In the genomic region with DNA sequence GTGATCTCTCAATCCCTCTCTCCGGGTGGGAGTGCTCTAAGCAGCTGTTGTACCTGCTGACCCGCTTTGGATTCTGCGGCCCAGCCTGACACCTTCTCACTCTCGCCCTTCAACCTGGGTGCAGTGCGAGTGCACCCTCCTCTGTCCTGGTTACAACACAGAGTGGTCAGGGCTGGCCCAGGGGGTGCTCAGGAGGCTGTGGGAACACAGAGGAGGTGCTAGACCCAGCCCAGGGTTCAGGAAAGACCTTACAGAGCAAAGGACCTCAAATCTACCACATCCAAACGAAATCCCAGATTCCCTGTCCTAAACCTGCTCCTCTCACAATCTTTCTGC, we compare ENCODE assay signal across 8 cellular contexts. TPM values are rescaled to one million over a fixed set of nuclear protein-coding genes. Genes with fewer than 3 reads are reported as not detected.
A peak's percentile ranks its signal among the peaks of the same experiment; 100 is the strongest.
DNase-seq lines count a peak whose midpoint lies in the region; ATAC-seq, FAIRE-seq and TF ChIP-seq lines count a peak whose summit lies in the region.

No MANE protein-coding gene starts in this region.

- H3K36me3 ChIP-seq in keratinocyte (ENCODE audit: control insufficient read depth in 2 of 2, extremely low read depth in 1 of 2, insufficient read depth in 2 of 2, low read length in 2 of 2) (no peaks in the 10 kb centered on the region), thoracic aorta (no peaks in the 10 kb centered on the region)

- ATAC-seq in activated naive CD8-positive, alpha-beta T cell treated with anti-CD3 and anti-CD28 coated beads, Interleukin-2, amount 10 ng/mL, durations not matched to agents 7 days and 5 days (ENCODE audit: low read depth): no peak
- ATAC-seq in thoracic aorta (ENCODE audit: insufficient number of reproducible peaks, low FRiP score, low read depth): no peak

- peak overlapping the region; percentile 70 for H3K9ac ChIP-seq in keratinocyte (ENCODE audit: control insufficient read depth, extremely low read depth, insufficient read depth, low read length)

- H3K9me3 Mint-ChIP-seq in activated CD4-positive, alpha-beta T cell treated with anti-CD3 and anti-CD28 coated beads, Interleukin-2, amount 10 ng/mL, durations not matched to agents 7 days and 5 days: peaks cover 8% of the 10 kb centered on the region
- H3K9me3 Mint-ChIP-seq in activated naive CD8-positive, alpha-beta T cell treated with anti-CD3 and anti-CD28 coated beads, Interleukin-2, amount 10 ng/mL, durations not matched to agents 7 days and 5 days: peaks cover 2% of the 10 kb centered on the region

- peaks cover 10% of the 10 kb centered on the region for H3K4me1 ChIP-seq in keratinocyte (ENCODE audit: control insufficient read depth, extremely low read depth, insufficient read depth, low read length)
- H3K4me1 ChIP-seq in thoracic aorta (ENCODE audit: control insufficient read depth in 1 of 2, low read depth in 2 of 2): peaks cover 7 to 16% of the 10 kb centered on the region in 2 donors

- H3K36me3 Mint-ChIP-seq in activated CD4-positive, alpha-beta T cell treated with anti-CD3 and anti-CD28 coated beads, Interleukin-2, amount 10 ng/mL, durations not matched to agents 7 days and 5 days (ENCODE audit: low read depth): peaks cover 8% of the 10 kb centered on the region
- H3K36me3 Mint-ChIP-seq in activated naive CD8-positive, alpha-beta T cell treated with anti-CD3 and anti-CD28 coated beads, Interleukin-2, amount 10 ng/mL, durations not matched to agents 7 days and 5 days: peaks cover 3% of the 10 kb centered on the region

- H3K27ac Mint-ChIP-seq in activated CD4-positive, alpha-beta T cell treated with anti-CD3 and anti-CD28 coated beads, Interleukin-2, amount 10 ng/mL, durations not matched to agents 7 days and 5 days: peak overlapping the region; percentile 93
- peak overlapping the region; percentile 53 for H3K27ac Mint-ChIP-seq in activated naive CD8-positive, alpha-beta T cell treated with anti-CD3 and anti-CD28 coated beads, Interleukin-2, amount 10 ng/mL, durations not matched to agents 7 days and 5 days

- H3K9me1 ChIP-seq in keratinocyte (ENCODE audit: control insufficient read depth, extremely low read depth, insufficient read depth, low read length): no peaks in the 10 kb centered on the region

- H4K20me1 ChIP-seq in keratinocyte (ENCODE audit: control insufficient read depth, extremely low read depth, insufficient read depth, low read length): no peaks in the 10 kb centered on the region

- H3K27me3 ChIP-seq in keratinocyte (ENCODE audit: control insufficient read depth, extremely low read depth, insufficient read depth, low read length): no peaks in the 10 kb centered on the region
- H3K27me3 ChIP-seq in thoracic aorta (replicated peaks; ENCODE audit: insufficient read depth): no peaks in the 10 kb centered on the region

- dilution Hi-C loops in keratinocyte (cut with MboI; ENCODE audit: extremely low pct_ligation_motif_present, low sequenced_read_pairs): no loop called here

- DNase-seq in activated CD4-positive, alpha-beta T cell treated with anti-CD3 and anti-CD28 coated beads, Interleukin-2, amount 10 ng/mL, durations not matched to agents 7 days and 5 days: no peak
- no peak for DNase-seq in activated CD4-positive, alpha-beta T cell treated with anti-CD3 and anti-CD28 coated beads, Interleukin-2, amount 50 U/mL, for 1 hour
- DNase-seq in activated naive CD8-positive, alpha-beta T cell treated with anti-CD3 and anti-CD28 coated beads, Interleukin-2, amount 10 ng/mL, durations not matched to agents 7 days and 5 days: no peak
- DNase-seq in keratinocyte (ENCODE audit: low read depth, low spot score) (no peak), thoracic aorta (ENCODE audit: low spot score) (no peak), SKM-1 (lab: John Stamatoyannopoulos, UW; ENCODE audit: unreplicated experiment) (no peak), HT-29 (ENCODE audit: low spot score) (no peak), ureter (ENCODE audit: low spot score) (no peak)

- peak overlapping the region; percentile 91 for H3K4me3 Mint-ChIP-seq in activated CD4-positive, alpha-beta T cell treated with anti-CD3 and anti-CD28 coated beads, Interleukin-2, amount 10 ng/mL, durations not matched to agents 7 days and 5 days
- peak overlapping the region; percentile 90 for H3K4me3 Mint-ChIP-seq in activated naive CD8-positive, alpha-beta T cell treated with anti-CD3 and anti-CD28 coated beads, Interleukin-2, amount 10 ng/mL, durations not matched to agents 7 days and 5 days

- peak overlapping the region; percentile 33 for H3K27ac ChIP-seq in keratinocyte (ENCODE audit: control insufficient read depth, insufficient read depth, low read length)
- H3K27ac ChIP-seq in thoracic aorta: no peak overlapping the region

- H3K79me2 ChIP-seq in keratinocyte (ENCODE audit: control insufficient read depth, insufficient read depth, low read length): no peaks in the 10 kb centered on the region

- peaks cover 1% of the 10 kb centered on the region for H3K27me3 Mint-ChIP-seq in activated CD4-positive, alpha-beta T cell treated with anti-CD3 and anti-CD28 coated beads, Interleukin-2, amount 10 ng/mL, durations not matched to agents 7 days and 5 days
- H3K27me3 Mint-ChIP-seq in activated naive CD8-positive, alpha-beta T cell treated with anti-CD3 and anti-CD28 coated beads, Interleukin-2, amount 10 ng/mL, durations not matched to agents 7 days and 5 days: no peaks in the 10 kb centered on the region

- CTCF ChIA-PET in activated CD4-positive, alpha-beta T cell treated with anti-CD3 and anti-CD28 coated beads, Interleukin-2, amount 10 ng/mL, durations not matched to agents 7 days and 5 days (lab: Charles Lee): interaction anchor here (1.3 to 2.2 kb wide), 2 partner anchors 24 to 109 kb away, joined by 3 to 6 read pairs; a partner anchor contains a TSS

- no peak for FAIRE-seq in keratinocyte (lab: Jason Lieb, UNC)

- H3K9me3 ChIP-seq in keratinocyte (ENCODE audit: control insufficient read depth, low read depth, low read length) (no peaks in the 10 kb centered on the region), thoracic aorta (no peaks in the 10 kb centered on the region)

- no peak for TF ChIP-seq CTCF in keratinocyte (optimal IDR thresholded peaks at IDR 0.05 in 1 of 3, IDR thresholded peaks at IDR 0.05 in 1 of 3, conservative IDR thresholded peaks at IDR 0.05 in 1 of 3; ENCODE audit: extremely low read depth in 1 of 3, insufficient read depth in 2 of 3, low read length in 3 of 3)
- no peak for TF ChIP-seq CTCF in thoracic aorta (IDR thresholded peaks at IDR 0.05)

- peak overlapping the region; percentile 75 for H3K4me2 ChIP-seq in keratinocyte (ENCODE audit: control insufficient read depth, extremely low read depth, insufficient read depth, low read depth, low read length)

- H3K4me1 Mint-ChIP-seq in activated CD4-positive, alpha-beta T cell treated with anti-CD3 and anti-CD28 coated beads, Interleukin-2, amount 10 ng/mL, durations not matched to agents 7 days and 5 days: peaks cover 22% of the 10 kb centered on the region
- H3K4me1 Mint-ChIP-seq in activated naive CD8-positive, alpha-beta T cell treated with anti-CD3 and anti-CD28 coated beads, Interleukin-2, amount 10 ng/mL, durations not matched to agents 7 days and 5 days: peaks cover 9% of the 10 kb centered on the region

- H3K4me3 ChIP-seq in keratinocyte (ENCODE audit: control insufficient read depth in 2 of 3, extremely low read depth in 1 of 3, insufficient read depth in 2 of 3, low read depth in 1 of 3, low read length in 3 of 3) (peak overlapping the region; percentile 51 to 71 (median 70)), thoracic aorta (peak overlapping the region; percentile 83)

- POLR2A ChIA-PET in activated CD4-positive, alpha-beta T cell treated with anti-CD3 and anti-CD28 coated beads, Interleukin-2, amount 10 ng/mL, durations not matched to agents 7 days and 5 days (lab: Charles Lee): no interaction called here
- POLR2A ChIA-PET in activated naive CD8-positive, alpha-beta T cell treated with anti-CD3 and anti-CD28 coated beads, Interleukin-2, amount 10 ng/mL, durations not matched to agents 7 days and 5 days (lab: Charles Lee): interaction anchor here (1.1 to 1.3 kb wide), 2 partner anchors 22 to 109 kb away, joined by 3 read pairs; no protein-coding TSS in a partner anchor

- H2AFZ ChIP-seq in keratinocyte (ENCODE audit: control insufficient read depth, low read length): peak overlapping the region; percentile 99

RNA-seq across cellular contexts. Expression of a gene that starts 23.7 kb away (rescaled TPM):
- total RNA-seq in activated CD4-positive, alpha-beta T cell treated with anti-CD3 and anti-CD28 coated beads, Interleukin-2, amount 10 ng/mL, durations not matched to agents 7 days and 5 days: 1 to 10 TPM; 7.3 to 7.4 TPM
- total RNA-seq in activated naive CD8-positive, alpha-beta T cell treated with anti-CD3 and anti-CD28 coated beads, Interleukin-2, amount 10 ng/mL, durations not matched to agents 7 days and 5 days: 10 to 100 TPM in 1 of 2 experiments, 1 to 10 TPM in 1; 9.5 to 15.6 TPM
- polyA plus RNA-seq in keratinocyte: 2.3 to 3.8 TPM (median 3.2 TPM) in 3 replicates
- 2.5 TPM for polyA plus RNA-seq in keratinocyte (2011; ENCODE audit: low read depth)
- polyA plus RNA-seq in keratinocyte (2011; cell fraction: cytosol; rRNA removed): 1.4 and 3.0 TPM in 2 replicates
- 5.5 and 7.0 TPM in 2 replicates for polyA plus RNA-seq in keratinocyte (2011; cell fraction: nucleus; rRNA removed)
- 1.8 and 3.5 TPM in 2 replicates for polyA plus RNA-seq in keratinocyte (2012; ENCODE audit: low replicate concordance)
- polyA minus RNA-seq in keratinocyte: 6.1 to 6.9 TPM (median 6.7 TPM) in 3 replicates
- 2.5 TPM for polyA minus RNA-seq in keratinocyte (2011; cell fraction: cytosol; rRNA and poly(A)+ RNA removed)
- 3.1 and 7.0 TPM in 2 replicates for polyA minus RNA-seq in keratinocyte (2011; cell fraction: nucleus; rRNA and poly(A)+ RNA removed)
- total RNA-seq in thoracic aorta (10 to 100 TPM in 1 of 2 donors, 1 to 10 TPM in 1; 6.6 to 15.6 TPM), ureter (16.0 TPM)
- total RNA-seq in HT-29 (2014; rRNA removed; shearing (Covaris generic)): 1.1 and 1.8 TPM in 2 replicates

RNA-seq across cellular contexts. Expression of a gene that starts 35.5 kb away (rescaled TPM):
- total RNA-seq in activated CD4-positive, alpha-beta T cell treated with anti-CD3 and anti-CD28 coated beads, Interleukin-2, amount 10 ng/mL, durations not matched to agents 7 days and 5 days: not detected
- not detected for total RNA-seq in activated naive CD8-positive, alpha-beta T cell treated with anti-CD3 and anti-CD28 coated beads, Interleukin-2, amount 10 ng/mL, durations not matched to agents 7 days and 5 days
- polyA plus RNA-seq in keratinocyte: not detected in 3 replicates
- not detected for polyA plus RNA-seq in keratinocyte (2011; ENCODE audit: low read depth)
- polyA plus RNA-seq in keratinocyte (2011; cell fraction: cytosol; rRNA removed): not detected in 2 replicates
- not detected in 2 replicates for polyA plus RNA-seq in keratinocyte (2011; cell fraction: nucleus; rRNA removed)
- polyA plus RNA-seq in keratinocyte (2012; ENCODE audit: low replicate concordance): not detected in 2 replicates
- not detected in 3 replicates for polyA minus RNA-seq in keratinocyte
- not detected for polyA minus RNA-seq in keratinocyte (2011; cell fraction: cytosol; rRNA and poly(A)+ RNA removed)
- not detected in 2 replicates for polyA minus RNA-seq in keratinocyte (2011; cell fraction: nucleus; rRNA and poly(A)+ RNA removed)
- total RNA-seq in thoracic aorta (1 to 10 TPM in 1 of 2 donors, not detected in 1; 1.4 TPM), ureter (1.2 TPM)
- not detected in 2 replicates for total RNA-seq in HT-29 (2014; rRNA removed; shearing (Covaris generic))

RNA-seq across cellular contexts. Expression of a gene that starts 51.9 kb away (rescaled TPM):
- not detected for total RNA-seq in activated CD4-positive, alpha-beta T cell treated with anti-CD3 and anti-CD28 coated beads, Interleukin-2, amount 10 ng/mL, durations not matched to agents 7 days and 5 days
- total RNA-seq in activated naive CD8-positive, alpha-beta T cell treated with anti-CD3 and anti-CD28 coated beads, Interleukin-2, amount 10 ng/mL, durations not matched to agents 7 days and 5 days: under 1 TPM; 0.33 to 0.57 TPM
- polyA plus RNA-seq in keratinocyte: not detected in 3 replicates
- polyA plus RNA-seq in keratinocyte (2011; ENCODE audit: low read depth): not detected
- polyA plus RNA-seq in keratinocyte (2011; cell fraction: cytosol; rRNA removed): not detected in 2 replicates
- not detected in 2 replicates for polyA plus RNA-seq in keratinocyte (2011; cell fraction: nucleus; rRNA removed)
- not detected in 2 replicates for polyA plus RNA-seq in keratinocyte (2012; ENCODE audit: low replicate concordance)
- not detected in 3 replicates for polyA minus RNA-seq in keratinocyte
- polyA minus RNA-seq in keratinocyte (2011; cell fraction: cytosol; rRNA and poly(A)+ RNA removed): not detected
- not detected in 2 replicates for polyA minus RNA-seq in keratinocyte (2011; cell fraction: nucleus; rRNA and poly(A)+ RNA removed)
- total RNA-seq in thoracic aorta: 10 to 100 TPM in 1 of 2 donors, 1 to 10 TPM in 1; 4.6 to 12.6 TPM
- total RNA-seq in HT-29 (2014; rRNA removed; shearing (Covaris generic)): not detected in 2 replicates
- 4.2 TPM for total RNA-seq in ureter
